ENCODE assay signal across 2 cellular contexts in the genomic region with DNA sequence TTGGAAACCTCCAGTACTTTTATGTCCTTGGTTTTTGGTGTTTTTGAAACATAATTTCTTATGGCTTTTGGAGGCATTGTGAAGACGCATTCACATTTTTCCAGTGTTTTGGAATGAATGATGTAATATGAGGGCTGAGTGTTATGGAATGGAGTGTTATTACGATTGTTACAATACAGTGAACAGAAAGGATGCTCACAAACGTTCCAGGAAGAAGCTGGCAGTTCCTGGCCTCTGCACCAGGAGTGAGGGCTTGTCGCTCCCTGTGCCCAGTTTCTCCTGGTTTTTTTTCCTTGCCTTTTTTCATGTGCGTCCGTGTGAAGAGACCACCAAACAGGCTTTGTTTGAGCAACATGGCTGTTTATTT.
A peak's percentile ranks its signal among the peaks of the same experiment; 100 is the strongest.
TF ChIP-seq lines count a peak whose summit lies in the region.

No MANE protein-coding gene starts in this region.

TF ChIP-seq in GM23338, 12 proteins besides CTCF, POLR2A, EP300 and RAD21:
- TF ChIP-seq, protein P1, sequence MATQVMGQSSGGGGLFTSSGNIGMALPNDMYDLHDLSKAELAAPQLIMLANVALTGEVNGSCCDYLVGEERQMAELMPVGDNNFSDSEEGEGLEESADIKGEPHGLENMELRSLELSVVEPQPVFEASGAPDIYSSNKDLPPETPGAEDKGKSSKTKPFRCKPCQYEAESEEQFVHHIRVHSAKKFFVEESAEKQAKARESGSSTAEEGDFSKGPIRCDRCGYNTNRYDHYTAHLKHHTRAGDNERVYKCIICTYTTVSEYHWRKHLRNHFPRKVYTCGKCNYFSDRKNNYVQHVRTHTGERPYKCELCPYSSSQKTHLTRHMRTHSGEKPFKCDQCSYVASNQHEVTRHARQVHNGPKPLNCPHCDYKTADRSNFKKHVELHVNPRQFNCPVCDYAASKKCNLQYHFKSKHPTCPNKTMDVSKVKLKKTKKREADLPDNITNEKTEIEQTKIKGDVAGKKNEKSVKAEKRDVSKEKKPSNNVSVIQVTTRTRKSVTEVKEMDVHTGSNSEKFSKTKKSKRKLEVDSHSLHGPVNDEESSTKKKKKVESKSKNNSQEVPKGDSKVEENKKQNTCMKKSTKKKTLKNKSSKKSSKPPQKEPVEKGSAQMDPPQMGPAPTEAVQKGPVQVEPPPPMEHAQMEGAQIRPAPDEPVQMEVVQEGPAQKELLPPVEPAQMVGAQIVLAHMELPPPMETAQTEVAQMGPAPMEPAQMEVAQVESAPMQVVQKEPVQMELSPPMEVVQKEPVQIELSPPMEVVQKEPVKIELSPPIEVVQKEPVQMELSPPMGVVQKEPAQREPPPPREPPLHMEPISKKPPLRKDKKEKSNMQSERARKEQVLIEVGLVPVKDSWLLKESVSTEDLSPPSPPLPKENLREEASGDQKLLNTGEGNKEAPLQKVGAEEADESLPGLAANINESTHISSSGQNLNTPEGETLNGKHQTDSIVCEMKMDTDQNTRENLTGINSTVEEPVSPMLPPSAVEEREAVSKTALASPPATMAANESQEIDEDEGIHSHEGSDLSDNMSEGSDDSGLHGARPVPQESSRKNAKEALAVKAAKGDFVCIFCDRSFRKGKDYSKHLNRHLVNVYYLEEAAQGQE (IDR thresholded peaks at IDR 0.05; ENCODE audit: unreplicated experiment) = no peak
- no peak for TF ChIP-seq EZH2 (IDR thresholded peaks at IDR 0.05; ENCODE audit: low read depth, unreplicated experiment)
- TF ChIP-seq, protein P2, sequence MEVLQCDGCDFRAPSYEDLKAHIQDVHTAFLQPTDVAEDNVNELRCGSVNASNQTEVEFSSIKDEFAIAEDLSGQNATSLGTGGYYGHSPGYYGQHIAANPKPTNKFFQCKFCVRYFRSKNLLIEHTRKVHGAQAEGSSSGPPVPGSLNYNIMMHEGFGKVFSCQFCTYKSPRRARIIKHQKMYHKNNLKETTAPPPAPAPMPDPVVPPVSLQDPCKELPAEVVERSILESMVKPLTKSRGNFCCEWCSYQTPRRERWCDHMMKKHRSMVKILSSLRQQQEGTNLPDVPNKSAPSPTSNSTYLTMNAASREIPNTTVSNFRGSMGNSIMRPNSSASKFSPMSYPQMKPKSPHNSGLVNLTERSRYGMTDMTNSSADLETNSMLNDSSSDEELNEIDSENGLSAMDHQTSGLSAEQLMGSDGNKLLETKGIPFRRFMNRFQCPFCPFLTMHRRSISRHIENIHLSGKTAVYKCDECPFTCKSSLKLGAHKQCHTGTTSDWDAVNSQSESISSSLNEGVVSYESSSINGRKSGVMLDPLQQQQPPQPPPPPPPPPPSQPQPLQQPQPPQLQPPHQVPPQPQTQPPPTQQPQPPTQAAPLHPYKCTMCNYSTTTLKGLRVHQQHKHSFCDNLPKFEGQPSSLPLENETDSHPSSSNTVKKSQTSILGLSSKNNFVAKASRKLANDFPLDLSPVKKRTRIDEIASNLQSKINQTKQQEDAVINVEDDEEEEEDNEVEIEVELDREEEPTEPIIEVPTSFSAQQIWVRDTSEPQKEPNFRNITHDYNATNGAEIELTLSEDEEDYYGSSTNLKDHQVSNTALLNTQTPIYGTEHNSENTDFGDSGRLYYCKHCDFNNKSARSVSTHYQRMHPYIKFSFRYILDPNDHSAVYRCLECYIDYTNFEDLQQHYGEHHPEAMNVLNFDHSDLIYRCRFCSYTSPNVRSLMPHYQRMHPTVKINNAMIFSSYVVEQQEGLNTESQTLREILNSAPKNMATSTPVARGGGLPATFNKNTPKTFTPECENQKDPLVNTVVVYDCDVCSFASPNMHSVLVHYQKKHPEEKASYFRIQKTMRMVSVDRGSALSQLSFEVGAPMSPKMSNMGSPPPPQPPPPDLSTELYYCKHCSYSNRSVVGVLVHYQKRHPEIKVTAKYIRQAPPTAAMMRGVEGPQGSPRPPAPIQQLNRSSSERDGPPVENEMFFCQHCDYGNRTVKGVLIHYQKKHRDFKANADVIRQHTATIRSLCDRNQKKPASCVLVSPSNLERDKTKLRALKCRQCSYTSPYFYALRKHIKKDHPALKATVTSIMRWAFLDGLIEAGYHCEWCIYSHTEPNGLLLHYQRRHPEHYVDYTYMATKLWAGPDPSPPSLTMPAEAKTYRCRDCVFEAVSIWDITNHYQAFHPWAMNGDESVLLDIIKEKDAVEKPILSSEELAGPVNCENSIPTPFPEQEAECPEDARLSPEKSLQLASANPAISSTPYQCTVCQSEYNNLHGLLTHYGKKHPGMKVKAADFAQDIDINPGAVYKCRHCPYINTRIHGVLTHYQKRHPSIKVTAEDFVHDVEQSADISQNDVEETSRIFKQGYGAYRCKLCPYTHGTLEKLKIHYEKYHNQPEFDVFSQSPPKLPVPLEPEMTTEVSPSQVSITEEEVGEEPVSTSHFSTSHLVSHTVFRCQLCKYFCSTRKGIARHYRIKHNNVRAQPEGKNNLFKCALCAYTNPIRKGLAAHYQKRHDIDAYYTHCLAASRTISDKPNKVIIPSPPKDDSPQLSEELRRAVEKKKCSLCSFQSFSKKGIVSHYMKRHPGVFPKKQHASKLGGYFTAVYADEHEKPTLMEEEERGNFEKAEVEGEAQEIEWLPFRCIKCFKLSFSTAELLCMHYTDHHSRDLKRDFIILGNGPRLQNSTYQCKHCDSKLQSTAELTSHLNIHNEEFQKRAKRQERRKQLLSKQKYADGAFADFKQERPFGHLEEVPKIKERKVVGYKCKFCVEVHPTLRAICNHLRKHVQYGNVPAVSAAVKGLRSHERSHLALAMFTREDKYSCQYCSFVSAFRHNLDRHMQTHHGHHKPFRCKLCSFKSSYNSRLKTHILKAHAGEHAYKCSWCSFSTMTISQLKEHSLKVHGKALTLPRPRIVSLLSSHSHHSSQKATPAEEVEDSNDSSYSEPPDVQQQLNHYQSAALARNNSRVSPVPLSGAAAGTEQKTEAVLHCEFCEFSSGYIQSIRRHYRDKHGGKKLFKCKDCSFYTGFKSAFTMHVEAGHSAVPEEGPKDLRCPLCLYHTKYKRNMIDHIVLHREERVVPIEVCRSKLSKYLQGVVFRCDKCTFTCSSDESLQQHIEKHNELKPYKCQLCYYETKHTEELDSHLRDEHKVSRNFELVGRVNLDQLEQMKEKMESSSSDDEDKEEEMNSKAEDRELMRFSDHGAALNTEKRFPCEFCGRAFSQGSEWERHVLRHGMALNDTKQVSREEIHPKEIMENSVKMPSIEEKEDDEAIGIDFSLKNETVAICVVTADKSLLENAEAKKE (CRISPR knock-in tag; IDR thresholded peaks at IDR 0.05) = no peak
- TF ChIP-seq CREB1 (CRISPR knock-in tag; IDR thresholded peaks at IDR 0.05; ENCODE audit: low read depth) = no peak
- no peak for TF ChIP-seq STAT1 (IDR thresholded peaks at IDR 0.05; ENCODE audit: unreplicated experiment)
- TF ChIP-seq JUNB (IDR thresholded peaks at IDR 0.05; ENCODE audit: unreplicated experiment) = no peak
- TF ChIP-seq, protein P3, sequence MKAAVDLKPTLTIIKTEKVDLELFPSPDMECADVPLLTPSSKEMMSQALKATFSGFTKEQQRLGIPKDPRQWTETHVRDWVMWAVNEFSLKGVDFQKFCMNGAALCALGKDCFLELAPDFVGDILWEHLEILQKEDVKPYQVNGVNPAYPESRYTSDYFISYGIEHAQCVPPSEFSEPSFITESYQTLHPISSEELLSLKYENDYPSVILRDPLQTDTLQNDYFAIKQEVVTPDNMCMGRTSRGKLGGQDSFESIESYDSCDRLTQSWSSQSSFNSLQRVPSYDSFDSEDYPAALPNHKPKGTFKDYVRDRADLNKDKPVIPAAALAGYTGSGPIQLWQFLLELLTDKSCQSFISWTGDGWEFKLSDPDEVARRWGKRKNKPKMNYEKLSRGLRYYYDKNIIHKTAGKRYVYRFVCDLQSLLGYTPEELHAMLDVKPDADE (IDR thresholded peaks at IDR 0.05) = no peak
- TF ChIP-seq ZNF114 (CRISPR knock-in tag; IDR thresholded peaks at IDR 0.05) = no peak
- TF ChIP-seq EZH2phosphoT487 (IDR thresholded peaks at IDR 0.05; ENCODE audit: unreplicated experiment) = no peak
- no peak for TF ChIP-seq ZNF331 (CRISPR knock-in tag; IDR thresholded peaks at IDR 0.05; ENCODE audit: low read depth)

TF ChIP-seq in K562, 482 proteins besides CTCF, POLR2A, EP300 and RAD21:
- TF ChIP-seq CEBPG (CRISPR knock-in tag; IDR thresholded peaks at IDR 0.05) (no peak), CEBPG (tag; conservative IDR thresholded peaks at IDR 0.05 in 1 of 2, IDR thresholded peaks at IDR 0.05 in 1 of 2) (0 out of 4 replicates have a peak, but pooled peaks of 1 of the 2 experiments have one; percentile 27), ZFP36 (IDR thresholded peaks at IDR 0.05; ENCODE audit: low read depth, low read length, partially characterized antibody) (no peak)
- TF ChIP-seq, protein P4, sequence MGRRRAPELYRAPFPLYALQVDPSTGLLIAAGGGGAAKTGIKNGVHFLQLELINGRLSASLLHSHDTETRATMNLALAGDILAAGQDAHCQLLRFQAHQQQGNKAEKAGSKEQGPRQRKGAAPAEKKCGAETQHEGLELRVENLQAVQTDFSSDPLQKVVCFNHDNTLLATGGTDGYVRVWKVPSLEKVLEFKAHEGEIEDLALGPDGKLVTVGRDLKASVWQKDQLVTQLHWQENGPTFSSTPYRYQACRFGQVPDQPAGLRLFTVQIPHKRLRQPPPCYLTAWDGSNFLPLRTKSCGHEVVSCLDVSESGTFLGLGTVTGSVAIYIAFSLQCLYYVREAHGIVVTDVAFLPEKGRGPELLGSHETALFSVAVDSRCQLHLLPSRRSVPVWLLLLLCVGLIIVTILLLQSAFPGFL (CRISPR knock-in tag; IDR thresholded peaks at IDR 0.05) = no peak
- TF ChIP-seq, protein P5, sequence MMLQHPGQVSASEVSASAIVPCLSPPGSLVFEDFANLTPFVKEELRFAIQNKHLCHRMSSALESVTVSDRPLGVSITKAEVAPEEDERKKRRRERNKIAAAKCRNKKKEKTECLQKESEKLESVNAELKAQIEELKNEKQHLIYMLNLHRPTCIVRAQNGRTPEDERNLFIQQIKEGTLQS (IDR thresholded peaks at IDR 0.05) = peak; percentile 29; the same call in 1 of the 2 replicates
- TF ChIP-seq, protein P5 (CRISPR knock-in tag; conservative IDR thresholded peaks at IDR 0.05) = no peak
TF ChIP-seq in K562: peak in this region for 2.
